Comparison of ENCODE assay signal across 26 cellular contexts in genomic region chr16:47229651-47230050, GRCh38.
"Had no signal": no experiment of that assay in that cellular context is flagged by ENCODE, and none has a peak within 500 bp of the region (broad histone marks: within the 10 kb centered on the region; RNA-seq: fewer than 3 reads in every experiment).

No MANE protein-coding gene starts in this region.

- H3K27ac ChIP-seq: esophagus muscularis mucosa, foreskin keratinocyte, gastroesophageal sphincter, heart left ventricle, hepatocyte, psoas muscle, sigmoid colon, stomach, thyroid gland, vagina had no signal

- H3K9me3 ChIP-seq: gastroesophageal sphincter, psoas muscle, sigmoid colon, thyroid gland, vagina had no signal

- H3K27me3 ChIP-seq: esophagus muscularis mucosa, foreskin keratinocyte, gastroesophageal sphincter, heart left ventricle, hepatocyte, sigmoid colon, stomach, thyroid gland, vagina had no signal

- H3K27me3 Mint-ChIP-seq: dendritic cell treated with granulocyte-macrophage colony-stimulating factor and Interleukin-4, amounts not matched to agents 40 ng/mL and 50 ng/mL, for 4 days; naive thymus-derived CD8-positive, alpha-beta T cell had no signal

- H3K36me3 Mint-ChIP-seq: stimulated activated effector memory CD8-positive, alpha-beta T cell treated with anti-CD3 and anti-CD28 coated beads, Interleukin-12 subunit alpha, Interleukin-12 subunit beta, amount 100 ng/mL, for 72 hours had no signal

- H3K79me2 ChIP-seq: hepatocyte had no signal

- H3K9me3 Mint-ChIP-seq: nephron progenitor cell; stimulated activated effector memory CD8-positive, alpha-beta T cell treated with anti-CD3 and anti-CD28 coated beads, Interleukin-12 subunit alpha, Interleukin-12 subunit beta, amount 100 ng/mL, for 72 hours had no signal

- H3K27ac Mint-ChIP-seq: dendritic cell treated with granulocyte-macrophage colony-stimulating factor and Interleukin-4, amounts not matched to agents 40 ng/mL and 50 ng/mL, for 4 days; endodermal cell; mesothelial cell of epicardium; stimulated activated effector memory CD8-positive, alpha-beta T cell treated with anti-CD3 and anti-CD28 coated beads, Interleukin-12 subunit alpha, Interleukin-12 subunit beta, amount 100 ng/mL, for 72 hours had no signal

- H2AFZ ChIP-seq: hepatocyte had no signal

- ATAC-seq: foreskin keratinocyte; gastroesophageal sphincter; left lobe of liver; naive thymus-derived CD8-positive, alpha-beta T cell; right cardiac atrium; stimulated activated effector memory CD8-positive, alpha-beta T cell treated with anti-CD3 and anti-CD28 coated beads, Interleukin-12 subunit alpha, Interleukin-12 subunit beta, amount 100 ng/mL, for 72 hours had no signal

- DNase-seq: effector CD8-positive, alpha-beta T cell; endodermal cell; foreskin keratinocyte; heart left ventricle; kidney; mesenchymal stem cell; naive thymus-derived CD8-positive, alpha-beta T cell; nephron progenitor cell; nucleus accumbens; psoas muscle; right cardiac atrium; sigmoid colon; stimulated activated CD4-positive, alpha-beta T cell treated with anti-CD3 and anti-CD28 coated beads, Interleukin-2, amount 100 ng/mL, for 24 hours; stimulated activated CD4-positive, alpha-beta T cell treated with anti-CD3 and anti-CD28 coated beads, Interleukin-4, amount 100 ng/mL, for 24 hours; stimulated activated naive CD4-positive, alpha-beta T cell treated with Interleukin-2 at 50 U/mL for 16 hours; stomach; thyroid gland; trophoblast cell had no signal

- H3K36me3 ChIP-seq: thyroid gland had no signal

- H3K4me1 Mint-ChIP-seq: mesothelial cell of epicardium; nephron progenitor cell; stimulated activated effector memory CD8-positive, alpha-beta T cell treated with anti-CD3 and anti-CD28 coated beads, Interleukin-12 subunit alpha, Interleukin-12 subunit beta, amount 100 ng/mL, for 72 hours had no signal

- H3K4me3 ChIP-seq: esophagus muscularis mucosa, gastroesophageal sphincter, heart left ventricle, hepatocyte, psoas muscle, sigmoid colon, stomach, thyroid gland, vagina had no signal

- H3K4me3 Mint-ChIP-seq: dendritic cell treated with granulocyte-macrophage colony-stimulating factor and Interleukin-4, amounts not matched to agents 40 ng/mL and 50 ng/mL, for 4 days; endodermal cell; mesothelial cell of epicardium; nephron progenitor cell; stimulated activated effector memory CD8-positive, alpha-beta T cell treated with anti-CD3 and anti-CD28 coated beads, Interleukin-12 subunit alpha, Interleukin-12 subunit beta, amount 100 ng/mL, for 72 hours had no signal

- H3K4me2 ChIP-seq: hepatocyte had no signal

- H3K4me1 ChIP-seq: esophagus muscularis mucosa, foreskin keratinocyte, gastroesophageal sphincter, psoas muscle, sigmoid colon, stomach, thyroid gland, vagina had no signal
